In genomic region chr1:156291226-156292061, GRCh38 we compare ENCODE assay signal across 6 cellular contexts. TPM values are rescaled to one million over a fixed set of nuclear protein-coding genes. Genes with fewer than 3 reads are reported as not detected.
DNase-seq lines count a peak whose midpoint lies in the region; ATAC-seq and TF ChIP-seq lines count a peak whose summit lies in the region.

No MANE protein-coding gene starts in this region.

- H3K27me3 Mint-ChIP-seq in activated naive CD4-positive, alpha-beta T cell treated with anti-CD3 and anti-CD28 coated beads, Interleukin-2, amount 50 U/mL, for 24 hours, result no peaks in the 10 kb centered on the region
- no peaks in the 10 kb centered on the region for H3K27me3 Mint-ChIP-seq in activated naive CD8-positive, alpha-beta T cell treated with anti-CD3 and anti-CD28 coated beads, Interleukin-2, amount 10 ng/mL, durations not matched to agents 7 days and 5 days

- peak overlapping the region; percentile 76 for H3K9ac ChIP-seq in iPS-20b (ENCODE audit: low read depth, low read length)
- peak overlapping the region; percentile 85 to 90 for H3K9ac ChIP-seq in stomach smooth muscle (ENCODE audit: low read length in 2 of 2)

- H3K4me1 Mint-ChIP-seq in activated naive CD4-positive, alpha-beta T cell treated with anti-CD3 and anti-CD28 coated beads, Interleukin-2, amount 50 U/mL, for 24 hours, result peaks cover 26% of the 10 kb centered on the region
- H3K4me1 Mint-ChIP-seq in activated naive CD8-positive, alpha-beta T cell treated with anti-CD3 and anti-CD28 coated beads, Interleukin-2, amount 10 ng/mL, durations not matched to agents 7 days and 5 days, result peaks cover 10% of the 10 kb centered on the region

- H3K36me3 ChIP-seq in iPS-20b (ENCODE audit: insufficient read depth, low read depth, low read length), result peaks cover 9% of the 10 kb centered on the region; the same call in 1 of the 2 replicates
- peaks cover 3 to 5% of the 10 kb centered on the region in 2 donors for H3K36me3 ChIP-seq in stomach smooth muscle (ENCODE audit: control insufficient read depth in 2 of 2, insufficient read depth in 2 of 2, low read length in 2 of 2)

- H3K9me3 ChIP-seq in iPS-20b (ENCODE audit: insufficient read depth, low read depth, low read length), result no peaks in the 10 kb centered on the region
- H3K9me3 ChIP-seq in stomach smooth muscle (ENCODE audit: control insufficient read depth in 2 of 2, low read length in 2 of 2), result no peaks in the 10 kb centered on the region

- POLR2A ChIA-PET in activated naive CD8-positive, alpha-beta T cell treated with anti-CD3 and anti-CD28 coated beads, Interleukin-2, amount 10 ng/mL, durations not matched to agents 7 days and 5 days (lab: Charles Lee), result interaction anchor here (0.8 kb wide), 1 partner anchor 9 kb away, joined by 3 read pairs; the partner anchor contains the start of gene SMG5

- H3K27ac Mint-ChIP-seq in activated naive CD4-positive, alpha-beta T cell treated with anti-CD3 and anti-CD28 coated beads, Interleukin-2, amount 50 U/mL, for 24 hours, result peak overlapping the region; percentile 70
- H3K27ac Mint-ChIP-seq in activated naive CD8-positive, alpha-beta T cell treated with anti-CD3 and anti-CD28 coated beads, Interleukin-2, amount 10 ng/mL, durations not matched to agents 7 days and 5 days, result peak overlapping the region; percentile 28

- H3K4me1 ChIP-seq in iPS-20b (ENCODE audit: insufficient read depth, low read length) (peaks cover 4% of the 10 kb centered on the region; the same call in 1 of the 2 replicates), stomach smooth muscle (ENCODE audit: control insufficient read depth, insufficient read depth, low read length) (peaks cover 33% of the 10 kb centered on the region)

- peak overlapping the region; percentile 28 for H3K27ac ChIP-seq in iPS-20b (ENCODE audit: low read length)
- peak overlapping the region; percentile 80 for H3K27ac ChIP-seq in stomach smooth muscle (ENCODE audit: low read length)

- H3K4me3 ChIP-seq in iPS-20b (ENCODE audit: low read length), result peak overlapping the region; percentile 86
- H3K4me3 ChIP-seq in stomach smooth muscle (ENCODE audit: low read length in 2 of 2), result peak overlapping the region; percentile 91 to 93

- H3K4me3 Mint-ChIP-seq in activated naive CD4-positive, alpha-beta T cell treated with anti-CD3 and anti-CD28 coated beads, Interleukin-2, amount 50 U/mL, for 24 hours, result no peak overlapping the region
- H3K4me3 Mint-ChIP-seq in activated naive CD8-positive, alpha-beta T cell treated with anti-CD3 and anti-CD28 coated beads, Interleukin-2, amount 10 ng/mL, durations not matched to agents 7 days and 5 days, result no peak overlapping the region

- no peak for DNase-seq in activated naive CD4-positive, alpha-beta T cell (lab: John Stamatoyannopoulos, UW)
- no peak for DNase-seq in activated naive CD8-positive, alpha-beta T cell treated with anti-CD3 and anti-CD28 coated beads, Interleukin-2, amount 10 ng/mL, durations not matched to agents 7 days and 5 days
- DNase-seq in GM10266 (ENCODE audit: extremely low spot score), result no peak

- H3K27me3 ChIP-seq in iPS-20b (ENCODE audit: insufficient read depth, low read length) (no peaks in the 10 kb centered on the region), stomach smooth muscle (ENCODE audit: control insufficient read depth in 1 of 2, insufficient read depth in 2 of 2, low read length in 2 of 2) (no peaks in the 10 kb centered on the region)

- ATAC-seq in activated naive CD8-positive, alpha-beta T cell treated with anti-CD3 and anti-CD28 coated beads, Interleukin-2, amount 10 ng/mL, durations not matched to agents 7 days and 5 days (ENCODE audit: low read depth), result no peak

- no peaks in the 10 kb centered on the region for H3K9me3 Mint-ChIP-seq in activated naive CD4-positive, alpha-beta T cell treated with anti-CD3 and anti-CD28 coated beads, Interleukin-2, amount 50 U/mL, for 24 hours
- no peaks in the 10 kb centered on the region for H3K9me3 Mint-ChIP-seq in activated naive CD8-positive, alpha-beta T cell treated with anti-CD3 and anti-CD28 coated beads, Interleukin-2, amount 10 ng/mL, durations not matched to agents 7 days and 5 days

- no peak for TF ChIP-seq CTCF in GM10266 (IDR thresholded peaks at IDR 0.05; ENCODE audit: control insufficient read depth, insufficient read depth, low read depth, missing control alignments)

- no peaks in the 10 kb centered on the region for H3K36me3 Mint-ChIP-seq in activated naive CD4-positive, alpha-beta T cell treated with anti-CD3 and anti-CD28 coated beads, Interleukin-2, amount 50 U/mL, for 24 hours
- peaks cover 3% of the 10 kb centered on the region for H3K36me3 Mint-ChIP-seq in activated naive CD8-positive, alpha-beta T cell treated with anti-CD3 and anti-CD28 coated beads, Interleukin-2, amount 10 ng/mL, durations not matched to agents 7 days and 5 days

RNA-seq across cellular contexts. Expression of gene GLMP, which starts 4.0 kb away (rescaled TPM):
- total RNA-seq in activated naive CD8-positive, alpha-beta T cell treated with anti-CD3 and anti-CD28 coated beads, Interleukin-2, amount 10 ng/mL, durations not matched to agents 7 days and 5 days, result 10 to 100 TPM; 27.5 to 27.8 TPM

RNA-seq across cellular contexts. Expression of gene TMEM79, which starts 7.3 kb away (rescaled TPM):
- 10 to 100 TPM; 12.3 to 12.8 TPM for total RNA-seq in activated naive CD8-positive, alpha-beta T cell treated with anti-CD3 and anti-CD28 coated beads, Interleukin-2, amount 10 ng/mL, durations not matched to agents 7 days and 5 days

RNA-seq across cellular contexts. Expression of gene VHLL, which starts 7.7 kb away (rescaled TPM):
- total RNA-seq in activated naive CD8-positive, alpha-beta T cell treated with anti-CD3 and anti-CD28 coated beads, Interleukin-2, amount 10 ng/mL, durations not matched to agents 7 days and 5 days, result not detected

RNA-seq across cellular contexts. Expression of gene SMG5, which starts 8.8 kb away (rescaled TPM):
- 10 to 100 TPM; 72.3 to 76.4 TPM for total RNA-seq in activated naive CD8-positive, alpha-beta T cell treated with anti-CD3 and anti-CD28 coated beads, Interleukin-2, amount 10 ng/mL, durations not matched to agents 7 days and 5 days

RNA-seq across cellular contexts. Expression of gene PAQR6, which starts 43.6 kb away (rescaled TPM):
- 1 to 10 TPM; 7.0 TPM for total RNA-seq in activated naive CD8-positive, alpha-beta T cell treated with anti-CD3 and anti-CD28 coated beads, Interleukin-2, amount 10 ng/mL, durations not matched to agents 7 days and 5 days
